Comparison of ENCODE assay signal across 19 cellular contexts in genomic region chr19:50569023-50569697, GRCh38. TPM values are rescaled to one million over a fixed set of nuclear protein-coding genes. Genes with fewer than 3 reads are reported as not detected.
DNase-seq lines count a peak whose midpoint lies in the region; ATAC-seq and TF ChIP-seq lines count a peak whose summit lies in the region.
"Had no signal": no experiment of that assay in that cellular context is flagged by ENCODE, and none has a peak within 500 bp of the region (broad histone marks: within the 10 kb centered on the region; RNA-seq: fewer than 3 reads in every experiment).

No MANE protein-coding gene starts in this region.

- H4K20me1 ChIP-seq in neural cell (ENCODE audit: insufficient read depth): peaks cover 23% of the 10 kb centered on the region

- no peak for TF ChIP-seq CTCF in neural cell (IDR thresholded peaks at IDR 0.05; ENCODE audit: poor library complexity, severe bottlenecking)

- H3K4me2 ChIP-seq in neural cell (ENCODE audit: low read length): no peak overlapping the region

- peaks cover 5% of the 10 kb centered on the region for H3F3A ChIP-seq in neural cell (ENCODE audit: insufficient read depth, low read length, poor library complexity, severe bottlenecking)

- TF ChIP-seq RAD21 in neural cell (conservative IDR thresholded peaks at IDR 0.05): no peak

- 0 out of 2 replicates have a peak overlapping the region, but pooled peaks have one; percentile 30 for H3K27ac ChIP-seq in SK-N-MC
- peak overlapping the region; percentile 37 for H3K27ac ChIP-seq in neural cell (ENCODE audit: low read length)
- H3K27ac ChIP-seq: GM23248 had no signal

- peaks cover 33% of the 10 kb centered on the region for H3K79me2 ChIP-seq in neural cell (replicated peaks; ENCODE audit: insufficient read depth, low read length)

- H3K9me2 ChIP-seq in neural cell (ENCODE audit: insufficient read depth, low read length): no peaks in the 10 kb centered on the region

- no peak overlapping the region; the same call in 1 of the 2 replicates for H3K4me3 ChIP-seq in SK-N-MC
- H3K4me3 ChIP-seq in iPS-15b (ENCODE audit: low read depth, low read length): peak overlapping the region; percentile 32
- H3K4me3 ChIP-seq in neural cell (ENCODE audit: low read length): no peak overlapping the region
- H3K4me3 ChIP-seq: GM23248 had no signal

- H3K9me3 ChIP-seq in SK-N-MC (ENCODE audit: low read depth, low read length) (no peaks in the 10 kb centered on the region), iPS-15b (ENCODE audit: control insufficient read depth, insufficient read depth, low read length) (no peaks in the 10 kb centered on the region), neural cell (ENCODE audit: low read length) (no peaks in the 10 kb centered on the region)
- H3K9me3 ChIP-seq: BE2C, Caco-2 had no signal

- ATAC-seq in SK-N-SH treated with all-trans-retinoic acid at 6 μM for 48 hours: no peak
- ATAC-seq in HG03442 (IDR thresholded peaks at IDR 0.05; ENCODE audit: unreplicated experiment): no peak

- DNase-seq in 8988T (peak; percentile 19), SK-N-MC (ENCODE audit: low read depth, low spot score) (no peak), cerebellar nuclear complex (lab: John Stamatoyannopoulos, UW) (no peak), T-helper 2 cell (no peak)
- DNase-seq: BE2C; Caco-2; CD4-positive, alpha-beta T cell; GM23248; KG1; MV-4-11; NCI-H187; NCI-H2107; NCI-H510A; NCI-H774; SHP77 had no signal

- H3K36me3 ChIP-seq in SK-N-MC (ENCODE audit: insufficient read depth, low read length) (no peaks in the 10 kb centered on the region), iPS-15b (ENCODE audit: control insufficient read depth, insufficient read depth, low read length) (no peaks in the 10 kb centered on the region), neural cell (ENCODE audit: insufficient read depth, low read length) (no peaks in the 10 kb centered on the region)
- H3K36me3 ChIP-seq: BE2C had no signal

- H3K27me3 ChIP-seq in iPS-15b (ENCODE audit: control insufficient read depth, insufficient read depth, low read length) (peaks cover 49% of the 10 kb centered on the region), neural cell (ENCODE audit: insufficient read depth, low read depth, low read length) (no peaks in the 10 kb centered on the region)

- TF ChIP-seq EP300 in neural cell (conservative IDR thresholded peaks at IDR 0.05; ENCODE audit: poor library complexity, severe bottlenecking): no peak

- no peak overlapping the region for H3K9ac ChIP-seq in SK-N-MC (ENCODE audit: insufficient read length)
- no peak overlapping the region for H3K9ac ChIP-seq in iPS-15b (ENCODE audit: low read depth, low read length)
- peak overlapping the region; percentile 84 for H3K9ac ChIP-seq in neural cell (ENCODE audit: low read length)
- H3K9ac ChIP-seq: GM23248 had no signal

- no peak overlapping the region for H2AFZ ChIP-seq in neural cell (ENCODE audit: low read depth, low read length)
- H2AFZ ChIP-seq: GM23248 had no signal

- H3K4me1 ChIP-seq in iPS-15b (ENCODE audit: control insufficient read depth, insufficient read depth, low read length): peaks cover 7% of the 10 kb centered on the region
- H3K4me1 ChIP-seq: BE2C, Caco-2 had no signal

TF ChIP-seq in neural cell, 6 proteins besides CTCF, POLR2A, EP300 and RAD21:
- TF ChIP-seq POLR2AphosphoS5 (IDR thresholded peaks at IDR 0.05) (no peak), MXI1 (conservative IDR thresholded peaks at IDR 0.05; ENCODE audit: poor library complexity, severe bottlenecking) (no peak), SMC3 (conservative IDR thresholded peaks at IDR 0.05; ENCODE audit: poor library complexity) (no peak), EZH2 (IDR thresholded peaks at IDR 0.05; ENCODE audit: borderline replicate concordance, insufficient read depth, low read length, poor library complexity, severe bottlenecking) (no peak), TAF1 (IDR thresholded peaks at IDR 0.05; ENCODE audit: low read depth) (no peak)
- TF ChIP-seq, protein P1, sequence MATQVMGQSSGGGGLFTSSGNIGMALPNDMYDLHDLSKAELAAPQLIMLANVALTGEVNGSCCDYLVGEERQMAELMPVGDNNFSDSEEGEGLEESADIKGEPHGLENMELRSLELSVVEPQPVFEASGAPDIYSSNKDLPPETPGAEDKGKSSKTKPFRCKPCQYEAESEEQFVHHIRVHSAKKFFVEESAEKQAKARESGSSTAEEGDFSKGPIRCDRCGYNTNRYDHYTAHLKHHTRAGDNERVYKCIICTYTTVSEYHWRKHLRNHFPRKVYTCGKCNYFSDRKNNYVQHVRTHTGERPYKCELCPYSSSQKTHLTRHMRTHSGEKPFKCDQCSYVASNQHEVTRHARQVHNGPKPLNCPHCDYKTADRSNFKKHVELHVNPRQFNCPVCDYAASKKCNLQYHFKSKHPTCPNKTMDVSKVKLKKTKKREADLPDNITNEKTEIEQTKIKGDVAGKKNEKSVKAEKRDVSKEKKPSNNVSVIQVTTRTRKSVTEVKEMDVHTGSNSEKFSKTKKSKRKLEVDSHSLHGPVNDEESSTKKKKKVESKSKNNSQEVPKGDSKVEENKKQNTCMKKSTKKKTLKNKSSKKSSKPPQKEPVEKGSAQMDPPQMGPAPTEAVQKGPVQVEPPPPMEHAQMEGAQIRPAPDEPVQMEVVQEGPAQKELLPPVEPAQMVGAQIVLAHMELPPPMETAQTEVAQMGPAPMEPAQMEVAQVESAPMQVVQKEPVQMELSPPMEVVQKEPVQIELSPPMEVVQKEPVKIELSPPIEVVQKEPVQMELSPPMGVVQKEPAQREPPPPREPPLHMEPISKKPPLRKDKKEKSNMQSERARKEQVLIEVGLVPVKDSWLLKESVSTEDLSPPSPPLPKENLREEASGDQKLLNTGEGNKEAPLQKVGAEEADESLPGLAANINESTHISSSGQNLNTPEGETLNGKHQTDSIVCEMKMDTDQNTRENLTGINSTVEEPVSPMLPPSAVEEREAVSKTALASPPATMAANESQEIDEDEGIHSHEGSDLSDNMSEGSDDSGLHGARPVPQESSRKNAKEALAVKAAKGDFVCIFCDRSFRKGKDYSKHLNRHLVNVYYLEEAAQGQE (IDR thresholded peaks at IDR 0.05; ENCODE audit: borderline replicate concordance): no peak

TF ChIP-seq in SK-N-SH treated with all-trans-retinoic acid at 6 μM for 48 hours, 23 proteins besides CTCF, POLR2A, EP300 and RAD21:
- TF ChIP-seq RARB (CRISPR knock-in tag; IDR thresholded peaks at IDR 0.05): no peak
- no peak for TF ChIP-seq CSRNP3 (CRISPR knock-in tag; IDR thresholded peaks at IDR 0.05)

RNA-seq across cellular contexts. Expression of gene LRRC4B, which starts 0.9 kb away (rescaled TPM):
- polyA plus RNA-seq in neural cell: 83.1 and 98.9 TPM in 2 replicates
- 151 and 186 TPM in 2 replicates for polyA minus RNA-seq in neural cell
- polyA plus RNA-seq: GM23248 had no signal

RNA-seq across cellular contexts. Expression of gene ASPDH, which starts 55.4 kb away (rescaled TPM):
- polyA plus RNA-seq in neural cell: 0.98 TPM in 1 of 2 replicates, not detected in the other
- polyA minus RNA-seq in neural cell: not detected in 2 replicates
- polyA plus RNA-seq: GM23248 had no signal

RNA-seq across cellular contexts. Expression of gene JOSD2, which starts 58.2 kb away (rescaled TPM):
- 6.6 and 10.7 TPM in 2 replicates for polyA plus RNA-seq in neural cell
- polyA minus RNA-seq in neural cell: 2.8 and 2.9 TPM in 2 replicates
